Comparison of ENCODE assay signal across 9 cellular contexts in genomic region chr1:16895241-16895601, GRCh38. TPM values are rescaled to one million over a fixed set of nuclear protein-coding genes. Genes with fewer than 3 reads are reported as not detected.
A peak's percentile ranks its signal among the peaks of the same experiment; 100 is the strongest.
DNase-seq lines count a peak whose midpoint lies in the region; ATAC-seq and TF ChIP-seq lines count a peak whose summit lies in the region.
"Not testable (repeated sequence)": the region's sequence is repeated elsewhere in the genome, so short reads cannot be mapped to it uniquely, and the experiment has no call there.
"Had no signal": no experiment of that assay in that cellular context is flagged by ENCODE, and none has a peak within 500 bp of the region (broad histone marks: within the 10 kb centered on the region; RNA-seq: fewer than 3 reads in every experiment).

No MANE protein-coding gene starts in this region.

- H2AFZ ChIP-seq in SK-N-SH (ENCODE audit: low read depth): peak overlapping the region; percentile 96
- not testable (repeated sequence) for H2AFZ ChIP-seq in neuronal stem cell (ENCODE audit: low read length)

- not testable (repeated sequence) for H3K9me3 ChIP-seq in SK-N-SH; neuronal stem cell (replicated peaks in 1 of 2; ENCODE audit: control insufficient read depth in 2 of 2, insufficient read depth in 1 of 2, low read depth in 1 of 2, low read length in 2 of 2); testis

- H4K20me1 ChIP-seq in SK-N-SH (ENCODE audit: insufficient read depth): not testable (repeated sequence)

- intact Hi-C loops in CD14-positive monocyte (cut with micrococcal nuclease); testis (cut with DNase I; ENCODE audit: low total_unique reads): not testable (repeated sequence)

- H3K14ac ChIP-seq in neuronal stem cell (ENCODE audit: low read length): not testable (repeated sequence)

- not testable (repeated sequence) for H2BK12ac ChIP-seq in neuronal stem cell (ENCODE audit: low read length)

- peaks cover 24% of the 10 kb centered on the region for H3F3A ChIP-seq in SK-N-SH (replicated peaks; ENCODE audit: insufficient read depth)

- H3K79me1 ChIP-seq in neuronal stem cell (ENCODE audit: low read depth, low read length): not testable (repeated sequence)

- H4K91ac ChIP-seq in neuronal stem cell (ENCODE audit: low read depth, low read length, poor library complexity): not testable (repeated sequence)

- H3K79me2 ChIP-seq in SK-N-SH (ENCODE audit: insufficient read depth): not testable (repeated sequence)

- H3K27me3 ChIP-seq in SK-N-SH (ENCODE audit: insufficient read depth); neuronal stem cell (ENCODE audit: control insufficient read depth in 3 of 3, insufficient read depth in 3 of 3, low read depth in 1 of 3, low read length in 3 of 3); testis: not testable (repeated sequence)

- H2BK120ac ChIP-seq in neuronal stem cell (ENCODE audit: low read depth, low read length): not testable (repeated sequence)

- ATAC-seq in effector memory CD8-positive, alpha-beta T cell (replicated peaks): not testable (repeated sequence)

- not testable (repeated sequence) for H3K9me2 ChIP-seq in SK-N-SH

- WGBS in SK-N-SH (ENCODE audit: low lambda C conversion rate): 22% methylated on average over 3 of the region's 6 CpGs
- no CpG with 5 or more reads among the region's 6 CpGs for WGBS in neuronal stem cell (ENCODE audit: extremely low coverage in 2 of 2, insufficient read length in 2 of 2, insufficient replicate concordance in 1 of 2), 2 donors
- WGBS in testis, 2 donors: 4 to 5% methylated on average over 6 of the region's 6 CpGs

- not testable (repeated sequence) for H3K9me3 Mint-ChIP-seq in CD14-positive monocyte; IgD-negative memory B cell; activated naive CD8-positive, alpha-beta T cell treated with anti-CD3 and anti-CD28 coated beads for 36 hours; effector memory CD8-positive, alpha-beta T cell; immature natural killer cell

- not testable (repeated sequence) for TF ChIP-seq RAD21 in SK-N-SH (IDR thresholded peaks at IDR 0.05; ENCODE audit: low read length)

- TF ChIP-seq CTCF in CD14-positive monocyte (IDR thresholded peaks at IDR 0.05); SK-N-SH (IDR thresholded peaks at IDR 0.05); testis (IDR thresholded peaks at IDR 0.05): not testable (repeated sequence)

- peak overlapping the region; percentile 80; the same call in 1 of the 2 replicates for H3K9ac ChIP-seq in SK-N-SH
- not testable (repeated sequence) for H3K9ac ChIP-seq in neuronal stem cell (ENCODE audit: low read depth, low read length, poor library complexity)

- H3K4me3 ChIP-seq in SK-N-SH (ENCODE audit: low read depth in 2 of 2, low read length in 1 of 2) (peak overlapping the region; percentile 33 to 47), neuronal stem cell (ENCODE audit: low read length in 2 of 2) (peak overlapping the region in 1 of 2 donors; percentile 45), testis (peak overlapping the region in 1 of 2 donors; percentile 16)

- H2BK5ac ChIP-seq in neuronal stem cell (ENCODE audit: low read length): peak overlapping the region; percentile 99

- TF ChIP-seq POLR2A in testis (IDR thresholded peaks at IDR 0.05): not testable (repeated sequence)

- H4K8ac ChIP-seq in neuronal stem cell (ENCODE audit: low read depth, low read length): not testable (repeated sequence)

- not testable (repeated sequence) for H3K36me3 Mint-ChIP-seq in CD14-positive monocyte; IgD-negative memory B cell; activated naive CD8-positive, alpha-beta T cell treated with anti-CD3 and anti-CD28 coated beads for 36 hours; immature natural killer cell
- peaks cover 47% of the 10 kb centered on the region for H3K36me3 Mint-ChIP-seq in effector memory CD8-positive, alpha-beta T cell (ENCODE audit: insufficient read depth)

- H2BK15ac ChIP-seq in neuronal stem cell (ENCODE audit: low read length): not testable (repeated sequence)

- H2AK5ac ChIP-seq in neuronal stem cell (ENCODE audit: low read depth, low read length): not testable (repeated sequence)

- not testable (repeated sequence) for H3K18ac ChIP-seq in neuronal stem cell (ENCODE audit: low read length)

- not testable (repeated sequence) for H3K27me3 Mint-ChIP-seq in CD14-positive monocyte (ENCODE audit: low read depth in 3 of 3); IgD-negative memory B cell; activated naive CD8-positive, alpha-beta T cell treated with anti-CD3 and anti-CD28 coated beads for 36 hours
- H3K27me3 Mint-ChIP-seq in effector memory CD8-positive, alpha-beta T cell: peaks cover 0 to 29% of the 10 kb centered on the region in 2 donors
- H3K27me3 Mint-ChIP-seq in immature natural killer cell (ENCODE audit: low read depth in 3 of 3): peaks cover 11 to 29% (median 19%) of the 10 kb centered on the region in 3 donors

- DNase-seq in CD14-positive monocyte (ENCODE audit: low spot score); SK-N-SH; activated naive CD8-positive, alpha-beta T cell treated with anti-CD3 and anti-CD28 coated beads for 36 hours; effector memory CD8-positive, alpha-beta T cell; immature natural killer cell; neuronal stem cell (ENCODE audit: low spot score); testis: not testable (repeated sequence)

- not testable (repeated sequence) for H3K4ac ChIP-seq in neuronal stem cell (ENCODE audit: low read length)

- H3K27ac ChIP-seq in SK-N-SH (ENCODE audit: low read depth in 2 of 2, low read length in 1 of 2) (peak overlapping the region; percentile 57 to 70), testis (peak overlapping the region; percentile 57 to 92)
- not testable (repeated sequence) for H3K27ac ChIP-seq in neuronal stem cell (replicated peaks; ENCODE audit: low read length)

- peak overlapping the region; percentile 99 to 100 (median 100) for H3K27ac Mint-ChIP-seq in CD14-positive monocyte
- peak overlapping the region; percentile 87 to 100 (median 99) for H3K27ac Mint-ChIP-seq in IgD-negative memory B cell
- H3K27ac Mint-ChIP-seq in activated naive CD8-positive, alpha-beta T cell treated with anti-CD3 and anti-CD28 coated beads for 36 hours: peak overlapping the region; percentile 100
- peak overlapping the region; percentile 99 to 100 for H3K27ac Mint-ChIP-seq in effector memory CD8-positive, alpha-beta T cell
- H3K27ac Mint-ChIP-seq in immature natural killer cell: peak overlapping the region; percentile 93 to 100 (median 100)

- H3K4me1 ChIP-seq in SK-N-SH (ENCODE audit: control insufficient read depth in 1 of 2, insufficient read depth in 2 of 2, low read depth in 1 of 2, low read length in 1 of 2); neuronal stem cell (ENCODE audit: control insufficient read depth in 2 of 2, insufficient read depth in 1 of 2, low read depth in 1 of 2, low read length in 2 of 2); testis: not testable (repeated sequence)

- POLR2A ChIA-PET in SK-N-SH (lab: Yijun Ruan, JAX): not testable (repeated sequence)

- CTCF ChIA-PET in SK-N-SH (lab: Yijun Ruan, JAX): not testable (repeated sequence)

- H3K4me1 Mint-ChIP-seq in CD14-positive monocyte (peaks cover 16% of the 10 kb centered on the region), IgD-negative memory B cell (peaks cover 10 to 25% (median 17%) of the 10 kb centered on the region in 3 donors), immature natural killer cell (peaks cover 41% of the 10 kb centered on the region in 2 donors)
- peaks cover 24% of the 10 kb centered on the region for H3K4me1 Mint-ChIP-seq in activated naive CD8-positive, alpha-beta T cell treated with anti-CD3 and anti-CD28 coated beads for 36 hours
- H3K4me1 Mint-ChIP-seq in effector memory CD8-positive, alpha-beta T cell (ENCODE audit: low read depth in 2 of 2): peaks cover 12 to 25% of the 10 kb centered on the region in 2 donors

- peak overlapping the region; percentile 58 to 67 for H3K4me3 Mint-ChIP-seq in CD14-positive monocyte
- peak overlapping the region; percentile 70 to 94 (median 86) for H3K4me3 Mint-ChIP-seq in IgD-negative memory B cell
- peak overlapping the region; percentile 80 for H3K4me3 Mint-ChIP-seq in activated naive CD8-positive, alpha-beta T cell treated with anti-CD3 and anti-CD28 coated beads for 36 hours
- H3K4me3 Mint-ChIP-seq in effector memory CD8-positive, alpha-beta T cell: peak overlapping the region; percentile 79 to 83
- peak overlapping the region; percentile 59 to 92 (median 91) for H3K4me3 Mint-ChIP-seq in immature natural killer cell

- H3K23ac ChIP-seq in neuronal stem cell (ENCODE audit: low read depth, low read length, poor library complexity): not testable (repeated sequence)

- H3K36me3 ChIP-seq in SK-N-SH (replicated peaks in 1 of 2; ENCODE audit: control insufficient read depth in 1 of 2, insufficient read depth in 2 of 2, low read length in 1 of 2); neuronal stem cell (replicated peaks in 1 of 2; ENCODE audit: control insufficient read depth in 2 of 2, insufficient read depth in 2 of 2, low read length in 2 of 2); testis (ENCODE audit: low read depth, missing control alignments): not testable (repeated sequence)

- TF ChIP-seq EP300 in SK-N-SH (IDR thresholded peaks at IDR 0.05; ENCODE audit: borderline replicate concordance in 1 of 2, low read depth in 1 of 2, low read length in 1 of 2): not testable (repeated sequence)

- H3K4me2 ChIP-seq in SK-N-SH (peak overlapping the region; percentile 59), neuronal stem cell (ENCODE audit: insufficient read depth, low read length, poor library complexity, severe bottlenecking) (peak overlapping the region; percentile 11)

RNA-seq across cellular contexts. Expression of gene RNU1-2, which starts 0.6 kb away (rescaled TPM):
- polyA plus RNA-seq in CD14-positive monocyte: not detected
- polyA plus RNA-seq in IgD-negative memory B cell: not detected
- polyA plus RNA-seq in SK-N-SH (2012; rRNA removed): not detected in 2 replicates
- not detected in 2 replicates for polyA plus RNA-seq in SK-N-SH (2012; cell fraction: cytosol; rRNA removed)
- not detected in 2 replicates for polyA plus RNA-seq in SK-N-SH (2012; cell fraction: nucleus; rRNA removed)
- 100 to 1,000 TPM; 874 to 961 TPM for total RNA-seq in activated naive CD8-positive, alpha-beta T cell treated with anti-CD3 and anti-CD28 coated beads for 36 hours
- 10 to 100 TPM in 1 of 3 donors, not detected in 2; 28.1 TPM for polyA plus RNA-seq in immature natural killer cell
- polyA plus RNA-seq in neuronal stem cell (2013, experiment 1 of 2): 14.3 TPM
- 15.9 TPM for polyA plus RNA-seq in neuronal stem cell (2013, experiment 2 of 2)
- total RNA-seq in testis: under 1 TPM; under 0.01 TPM
- 18.9 TPM for polyA plus RNA-seq in testis (ENCODE audit: insufficient read depth, low read depth, low replicate concordance)
- polyA plus RNA-seq: small intestine had no signal

RNA-seq across cellular contexts. Expression of gene CROCC, which starts 26.5 kb away (rescaled TPM):
- polyA plus RNA-seq in CD14-positive monocyte (under 1 TPM; 0.21 to 0.69 TPM), IgD-negative memory B cell (3.9 TPM), SK-N-SH (2012; rRNA removed) (31.9 and 39.1 TPM in 2 replicates), immature natural killer cell (1 to 10 TPM in 2 of 3 donors, under 1 TPM in 1; 0.35 to 6.5 (median 5.4) TPM), testis (ENCODE audit: insufficient read depth, low read depth, low replicate concordance) (18.8 TPM)
- polyA plus RNA-seq in SK-N-SH (2012; cell fraction: cytosol; rRNA removed): 9.8 and 16.8 TPM in 2 replicates
- polyA plus RNA-seq in SK-N-SH (2012; cell fraction: nucleus; rRNA removed): 204 and 314 TPM in 2 replicates
- 10 to 100 TPM; 24.7 to 26.3 TPM for total RNA-seq in activated naive CD8-positive, alpha-beta T cell treated with anti-CD3 and anti-CD28 coated beads for 36 hours
- 26.8 TPM for polyA plus RNA-seq in neuronal stem cell (2013, experiment 1 of 2)
- 24.4 TPM for polyA plus RNA-seq in neuronal stem cell (2013, experiment 2 of 2)
- 10 to 100 TPM; 49.1 to 49.2 TPM for total RNA-seq in testis
